24 cellular contexts compared by ENCODE assay signal in the genomic region with DNA sequence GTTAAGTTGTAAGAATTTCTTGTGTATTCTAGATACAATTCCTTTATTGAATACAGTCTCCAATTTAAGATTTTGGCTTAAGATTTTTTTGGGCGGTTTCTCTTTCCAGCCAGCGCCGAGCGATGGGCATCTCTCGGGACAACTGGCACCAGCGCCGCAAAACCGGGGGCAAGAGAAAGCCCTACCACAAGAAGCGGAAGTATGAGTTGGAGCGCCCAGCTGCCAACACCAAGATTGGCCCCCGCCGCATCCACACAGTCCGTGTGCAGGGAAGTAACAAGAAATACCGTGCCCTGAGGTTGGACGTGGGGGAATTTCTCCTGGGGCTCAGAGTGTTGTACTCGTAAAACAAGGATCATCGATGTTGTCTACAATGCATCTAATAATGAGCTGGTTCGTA.
"Had no signal": no experiment of that assay in that cellular context is flagged by ENCODE, and none has a peak within 500 bp of the region (broad histone marks: within the 10 kb centered on the region; RNA-seq: fewer than 3 reads in every experiment).

No MANE protein-coding gene starts in this region.

- H3K27ac Mint-ChIP-seq: dendritic cell treated with granulocyte-macrophage colony-stimulating factor and Interleukin-4, amounts not matched to agents 40 ng/mL and 50 ng/mL, for 4 days; effector memory CD8-positive, alpha-beta T cell; endodermal cell; mesothelial cell of epicardium; naive B cell; naive thymus-derived CD8-positive, alpha-beta T cell had no signal

- H3K27ac ChIP-seq: colonic mucosa, epithelial cell of prostate, esophagus squamous epithelium, gastrocnemius medialis, heart right ventricle, left lung, lower lobe of right lung had no signal

- H3K27me3 Mint-ChIP-seq: dendritic cell treated with granulocyte-macrophage colony-stimulating factor and Interleukin-4, amounts not matched to agents 40 ng/mL and 50 ng/mL, for 4 days; effector memory CD8-positive, alpha-beta T cell; naive B cell; naive thymus-derived CD8-positive, alpha-beta T cell had no signal

- H3K9me3 ChIP-seq: colonic mucosa, gastrocnemius medialis, lower lobe of right lung, mucosa of descending colon had no signal

- H3K4me1 ChIP-seq: colonic mucosa, gastrocnemius medialis, heart right ventricle, left lung, lower lobe of right lung had no signal

- H3K4me1 Mint-ChIP-seq: mesothelial cell of epicardium; naive B cell; naive thymus-derived CD8-positive, alpha-beta T cell had no signal

- DNase-seq: colonic mucosa; cortex of kidney; effector CD8-positive, alpha-beta T cell; effector memory CD8-positive, alpha-beta T cell; endodermal cell; erythroblast; esophagus squamous epithelium; foreskin fibroblast; foreskin melanocyte; gastrocnemius medialis; glutamatergic neuron; heart right ventricle; hippocampal formation; left cardiac atrium; left lung; lower lobe of right lung; mesenchymal stem cell; naive B cell; naive thymus-derived CD8-positive, alpha-beta T cell had no signal

- ATAC-seq: effector memory CD8-positive, alpha-beta T cell; esophagus mucosa; gastrocnemius medialis; heart right ventricle; left cardiac atrium; left lung; lower lobe of right lung; mucosa of descending colon; naive thymus-derived CD8-positive, alpha-beta T cell had no signal

- H3K27me3 ChIP-seq: colonic mucosa, esophagus squamous epithelium, gastrocnemius medialis, heart right ventricle, left lung had no signal

- H3K36me3 Mint-ChIP-seq: naive B cell; naive thymus-derived CD8-positive, alpha-beta T cell had no signal

- H3K4me3 ChIP-seq: colonic mucosa, esophagus squamous epithelium, gastrocnemius medialis, heart right ventricle, left lung, lower lobe of right lung, mucosa of descending colon had no signal

- H3K4me3 Mint-ChIP-seq: dendritic cell treated with granulocyte-macrophage colony-stimulating factor and Interleukin-4, amounts not matched to agents 40 ng/mL and 50 ng/mL, for 4 days; effector memory CD8-positive, alpha-beta T cell; endodermal cell; mesothelial cell of epicardium; naive thymus-derived CD8-positive, alpha-beta T cell had no signal

- H3K36me3 ChIP-seq: colonic mucosa, esophagus squamous epithelium, gastrocnemius medialis, heart right ventricle, left lung, lower lobe of right lung had no signal
